In the genomic region with DNA sequence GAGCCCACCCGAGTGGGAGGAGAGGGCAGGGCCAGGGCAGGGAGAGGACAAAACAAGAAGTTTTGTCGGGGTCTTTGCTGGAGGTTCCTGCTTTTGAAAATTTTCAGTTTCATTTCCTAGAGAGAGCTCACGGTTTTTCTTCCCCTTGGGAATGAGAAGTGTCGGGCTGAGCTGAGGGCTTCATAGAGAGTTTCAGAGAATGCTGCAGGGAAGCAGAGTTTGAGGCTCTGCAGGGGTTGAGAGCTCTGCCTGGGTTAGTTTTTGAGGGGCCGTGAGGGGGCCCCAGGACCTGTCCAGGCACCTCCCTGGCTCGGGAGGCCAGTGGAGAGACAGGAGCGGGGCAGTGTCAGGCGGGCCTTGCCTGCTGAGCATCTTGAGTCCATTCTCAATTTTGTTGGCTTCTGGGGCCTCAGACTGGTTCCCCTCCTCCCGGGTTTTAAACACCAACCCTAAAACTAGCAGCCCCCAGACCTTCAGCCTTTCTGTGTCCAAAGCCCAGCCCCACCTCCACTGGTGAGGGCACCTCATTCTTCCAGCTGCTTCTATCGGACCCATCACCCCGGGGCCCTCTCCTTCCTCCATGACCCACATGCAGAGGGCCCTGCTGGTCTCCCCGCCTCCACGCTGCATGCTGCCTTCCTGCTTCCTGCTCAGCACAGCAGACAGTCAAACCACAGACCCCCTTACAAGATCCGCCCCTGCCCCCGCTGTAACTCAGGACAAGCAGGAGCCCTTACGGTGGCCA, we compare ENCODE assay signal across 8 cellular contexts. TPM values are rescaled to one million over a fixed set of nuclear protein-coding genes. Genes with fewer than 3 reads are reported as not detected.
DNase-seq lines count a peak whose midpoint lies in the region; ATAC-seq and TF ChIP-seq lines count a peak whose summit lies in the region.

No MANE protein-coding gene starts in this region.

- DNase-seq in T-helper 22 cell (ENCODE audit: low read depth) (peak; percentile 38), NCI-H1436 treated with DMSO at 0.1 percent for 48 hours (lab: John Stamatoyannopoulos, UW) (no peak)

- H3K36me3 ChIP-seq in duodenal mucosa (ENCODE audit: control insufficient read depth in 1 of 2, insufficient read depth in 2 of 2, low read length in 2 of 2) (peaks cover 5 to 20% of the 10 kb centered on the region in 2 donors), skeletal muscle tissue (ENCODE audit: control insufficient read depth in 3 of 3, insufficient read depth in 3 of 3, low read length in 3 of 3) (peaks cover 16 to 29% (median 16%) of the 10 kb centered on the region in 3 donors)

- H3K9me3 ChIP-seq in duodenal mucosa (ENCODE audit: control insufficient read depth in 1 of 2, low read length in 2 of 2) (no peaks in the 10 kb centered on the region), skeletal muscle tissue (ENCODE audit: control insufficient read depth in 3 of 3, low read length in 3 of 3) (no peaks in the 10 kb centered on the region)

- H3K27ac ChIP-seq in duodenal mucosa (ENCODE audit: low read depth, low read length), result peak overlapping the region; percentile 61
- H3K27ac ChIP-seq in skeletal muscle tissue (ENCODE audit: low read depth, low read length), result peak overlapping the region; percentile 46

- peak overlapping the region; percentile 69 for H3K9ac ChIP-seq in duodenal mucosa (ENCODE audit: low read depth in 1 of 2, low read length in 2 of 2)
- H3K9ac ChIP-seq in skeletal muscle tissue (ENCODE audit: low read depth in 1 of 3, low read length in 3 of 3), result peak overlapping the region; percentile 54 to 57 (median 56)

- H3K4me3 ChIP-seq in duodenal mucosa (ENCODE audit: low read depth in 1 of 2, low read length in 2 of 2) (peak overlapping the region; percentile 76 to 91), skeletal muscle tissue (ENCODE audit: low read length in 3 of 3) (peak overlapping the region; percentile 57 to 78 (median 73))

- peak; percentile 15 for TF ChIP-seq POLR2A in GM10847 (IDR thresholded peaks at IDR 0.05; ENCODE audit: extremely low read depth, insufficient read length)

- no peak for ATAC-seq in HG03521 (IDR thresholded peaks at IDR 0.05; ENCODE audit: unreplicated experiment)
- no peak for ATAC-seq in HG03175 (IDR thresholded peaks at IDR 0.05; ENCODE audit: unreplicated experiment)
- ATAC-seq in HG02938 (IDR thresholded peaks at IDR 0.05; ENCODE audit: unreplicated experiment), result no peak

- H3K27me3 ChIP-seq in duodenal mucosa (ENCODE audit: control insufficient read depth in 1 of 2, insufficient read depth in 2 of 2, low read length in 2 of 2) (no peaks in the 10 kb centered on the region), skeletal muscle tissue (ENCODE audit: control insufficient read depth in 3 of 3, insufficient read depth in 3 of 3, low read length in 3 of 3) (no peaks in the 10 kb centered on the region)

- H3K4me1 ChIP-seq in duodenal mucosa (ENCODE audit: control insufficient read depth in 1 of 2, insufficient read depth in 2 of 2, low read length in 2 of 2) (peaks cover 24 to 47% of the 10 kb centered on the region in 2 donors), skeletal muscle tissue (ENCODE audit: control insufficient read depth in 3 of 3, insufficient read depth in 3 of 3, low read length in 3 of 3) (peaks cover 31 to 40% (median 39%) of the 10 kb centered on the region in 3 donors)

RNA-seq across cellular contexts. Expression of gene RNF213, which starts 3.6 kb away (rescaled TPM):
- 63.2 TPM for total RNA-seq in skeletal muscle tissue

RNA-seq across cellular contexts. Expression of gene SLC26A11, which starts 44.0 kb away (rescaled TPM):
- total RNA-seq in skeletal muscle tissue, result 7.3 TPM

RNA-seq across cellular contexts. Expression of gene SGSH, which starts 44.1 kb away (rescaled TPM):
- total RNA-seq in skeletal muscle tissue, result 6.3 TPM
